ENCODE assay signal across 8 cellular contexts in genomic region chr19:2059422-2060201, GRCh38. TPM values are rescaled to one million over a fixed set of nuclear protein-coding genes. Genes with fewer than 3 reads are reported as not detected.
A peak's percentile ranks its signal among the peaks of the same experiment; 100 is the strongest.
DNase-seq lines count a peak whose midpoint lies in the region; ATAC-seq and TF ChIP-seq lines count a peak whose summit lies in the region.

No MANE protein-coding gene starts in this region.

- TF ChIP-seq CTCF in Peyer's patch (IDR thresholded peaks at IDR 0.05) (peak in 1 of 6 experiments; percentile 9), upper lobe of left lung (IDR thresholded peaks at IDR 0.05) (no peak)

- TF ChIP-seq POLR2A in Peyer's patch (IDR thresholded peaks at IDR 0.05) (peak; percentile 81 to 87), upper lobe of left lung (IDR thresholded peaks at IDR 0.05) (peak in 2 of 4 donors; percentile 31 to 75)

- peak overlapping the region; percentile 86 for H2BK15ac ChIP-seq in mesenchymal stem cell (ENCODE audit: low read depth, poor library complexity, severe bottlenecking)

- H3K4me3 ChIP-seq in Peyer's patch: peak overlapping the region in 2 of 4 donors; percentile 70 to 86
- peak overlapping the region in 1 of 2 experiments; percentile 79 for H3K4me3 ChIP-seq in mesenchymal stem cell (ENCODE audit: insufficient read depth in 1 of 2, low read depth in 1 of 2, low read length in 2 of 2)
- peak overlapping the region in 3 of 4 donors; percentile 19 to 70 (median 68) for H3K4me3 ChIP-seq in upper lobe of left lung

- H3K18ac ChIP-seq in mesenchymal stem cell (ENCODE audit: low read depth in 1 of 2, low read length in 2 of 2): peak overlapping the region; percentile 96 to 99

- no peaks in the 10 kb centered on the region for H3K36me3 Mint-ChIP-seq in T-helper 2 cell treated with Interferon-gamma antibody and Interleukin-4, amounts not matched to agents 5 μg/mL and 100 μg/mL, for 36 hours (ENCODE audit: low read depth)

- peak overlapping the region; percentile 7 to 97 for H2BK12ac ChIP-seq in mesenchymal stem cell (ENCODE audit: low read length in 2 of 2)

- H3K23ac ChIP-seq in mesenchymal stem cell (ENCODE audit: low read length in 2 of 2): peak overlapping the region in 1 of 2 experiments; percentile 32

- H3K9me3 ChIP-seq in Peyer's patch: no peaks in the 10 kb centered on the region
- no peaks in the 10 kb centered on the region for H3K9me3 ChIP-seq in mesenchymal stem cell (ENCODE audit: control insufficient read depth, low read length)
- H3K9me3 ChIP-seq in upper lobe of left lung: no peaks in the 10 kb centered on the region

- H2BK5ac ChIP-seq in mesenchymal stem cell (ENCODE audit: low read depth, low read length, poor library complexity, severe bottlenecking): peak overlapping the region; percentile 33

- peak overlapping the region; percentile 93 for H3K27ac Mint-ChIP-seq in T-helper 2 cell treated with Interferon-gamma antibody and Interleukin-4, amounts not matched to agents 5 μg/mL and 100 μg/mL, for 36 hours

- H3K27me3 Mint-ChIP-seq in T-helper 2 cell treated with Interferon-gamma antibody and Interleukin-4, amounts not matched to agents 5 μg/mL and 100 μg/mL, for 36 hours (ENCODE audit: low read depth): no peaks in the 10 kb centered on the region

- H3K36me3 ChIP-seq in Peyer's patch: no peaks in the 10 kb centered on the region
- no peaks in the 10 kb centered on the region for H3K36me3 ChIP-seq in mesenchymal stem cell (ENCODE audit: control insufficient read depth in 1 of 2, insufficient read depth in 2 of 2, low read depth in 1 of 2, low read length in 2 of 2)
- H3K36me3 ChIP-seq in upper lobe of left lung: no peaks in the 10 kb centered on the region

- peak overlapping the region; percentile 90 for H3K9ac ChIP-seq in mesenchymal stem cell (ENCODE audit: low read length)

- peak in 1 of 4 donors; percentile 79 for TF ChIP-seq EP300 in upper lobe of left lung (IDR thresholded peaks at IDR 0.05)

- H3K79me1 ChIP-seq in mesenchymal stem cell (replicated peaks; ENCODE audit: low read length, poor library complexity, severe bottlenecking): no peaks in the 10 kb centered on the region

- peak overlapping the region; percentile 54 for H2BK120ac ChIP-seq in mesenchymal stem cell (ENCODE audit: low read depth, low read length)

- H4K8ac ChIP-seq in mesenchymal stem cell (ENCODE audit: low read length): peak overlapping the region; percentile 99

- no peaks in the 10 kb centered on the region for H3K9me3 Mint-ChIP-seq in T-helper 2 cell treated with Interferon-gamma antibody and Interleukin-4, amounts not matched to agents 5 μg/mL and 100 μg/mL, for 36 hours

- H2AFZ ChIP-seq in mesenchymal stem cell (ENCODE audit: low read depth, low read length): no peak overlapping the region

- peak overlapping the region; percentile 99 to 100 (median 100) for H3K27ac ChIP-seq in Peyer's patch
- peak overlapping the region; percentile 94 for H3K27ac ChIP-seq in mesenchymal stem cell (ENCODE audit: low read length, poor library complexity, severe bottlenecking)
- H3K27ac ChIP-seq in upper lobe of left lung: peak overlapping the region; percentile 97 to 100 (median 100)

- 47% methylated on average over 21 of the region's 24 CpGs for WGBS in mesenchymal stem cell
- 26 to 44% methylated on average over 15 to 18 of the region's 24 CpGs for WGBS in upper lobe of left lung, 2 donors

- H3K4me2 ChIP-seq in mesenchymal stem cell (ENCODE audit: low read length, poor library complexity, severe bottlenecking): no peak overlapping the region

- H4K91ac ChIP-seq in mesenchymal stem cell (ENCODE audit: low read length): peak overlapping the region; percentile 100

- H3K4me1 ChIP-seq in Peyer's patch (peaks cover 4 to 78% (median 51%) of the 10 kb centered on the region in 4 donors), mesenchymal stem cell (ENCODE audit: control insufficient read depth, insufficient read depth, low read depth, low read length) (peaks cover 65% of the 10 kb centered on the region), upper lobe of left lung (peaks cover 64 to 80% (median 66%) of the 10 kb centered on the region in 4 donors)

- H2AK5ac ChIP-seq in mesenchymal stem cell (ENCODE audit: low read length, severe bottlenecking): peak overlapping the region; percentile 78

- peak overlapping the region; percentile 37 to 93 for H3K4ac ChIP-seq in mesenchymal stem cell (ENCODE audit: low read depth in 1 of 2, low read length in 2 of 2)

- peak; percentile 11 to 84 for ATAC-seq in upper lobe of left lung (ENCODE audit: low FRiP score in 2 of 2)
- no peak for ATAC-seq in HG02981 (IDR thresholded peaks at IDR 0.05; ENCODE audit: unreplicated experiment)

- H3K4me3 Mint-ChIP-seq in T-helper 2 cell treated with Interferon-gamma antibody and Interleukin-4, amounts not matched to agents 5 μg/mL and 100 μg/mL, for 36 hours: peak overlapping the region; percentile 92

- H3K4me1 Mint-ChIP-seq in T-helper 2 cell treated with Interferon-gamma antibody and Interleukin-4, amounts not matched to agents 5 μg/mL and 100 μg/mL, for 36 hours (ENCODE audit: low read depth): peaks cover 24% of the 10 kb centered on the region

- no peak for DNase-seq in T-helper 2 cell treated with Interferon-gamma antibody and Interleukin-4, amounts not matched to agents 5 μg/mL and 100 μg/mL, for 36 hours (ENCODE audit: low spot score)
- DNase-seq in T-helper 2 cell (no peak), Peyer's patch (peak in 2 of 3 donors; percentile 92 to 93), dermis blood vessel endothelial cell (peak; percentile 23), mesenchymal stem cell (peak; percentile 91), upper lobe of left lung (peak; percentile 93 to 94)
- no peak for DNase-seq in effector CD8-positive, alpha-beta T cell (lab: John Stamatoyannopoulos, UW)

- H3K14ac ChIP-seq in mesenchymal stem cell (ENCODE audit: low read length in 2 of 2): peak overlapping the region in 1 of 2 experiments; percentile 91

- H3K27me3 ChIP-seq in Peyer's patch: no peaks in the 10 kb centered on the region
- H3K27me3 ChIP-seq in mesenchymal stem cell (ENCODE audit: control insufficient read depth in 1 of 2, insufficient read depth in 1 of 2, low read length in 2 of 2): no peaks in the 10 kb centered on the region
- no peaks in the 10 kb centered on the region for H3K27me3 ChIP-seq in upper lobe of left lung

RNA-seq across cellular contexts. Expression of gene MKNK2, which starts 8.6 kb away (rescaled TPM):
- total RNA-seq in Peyer's patch (100 to 1,000 TPM; 119 to 253 (median 192) TPM), dermis blood vessel endothelial cell (147 and 289 TPM in 2 replicates), upper lobe of left lung (100 to 1,000 TPM; 200 to 397 (median 264) TPM)
- 126 TPM for polyA plus RNA-seq in mesenchymal stem cell (2013, experiment 1 of 2)
- polyA plus RNA-seq in mesenchymal stem cell (2013, experiment 2 of 2): 128 TPM

RNA-seq across cellular contexts. Expression of gene MOB3A, which starts 36.5 kb away (rescaled TPM):
- total RNA-seq in Peyer's patch: 10 to 100 TPM; 32.6 to 55.3 (median 35.1) TPM
- 26.4 and 54.0 TPM in 2 replicates for total RNA-seq in dermis blood vessel endothelial cell
- 48.9 TPM for polyA plus RNA-seq in mesenchymal stem cell (2013, experiment 1 of 2)
- 47.9 TPM for polyA plus RNA-seq in mesenchymal stem cell (2013, experiment 2 of 2)
- 100 to 1,000 TPM in 1 of 6 donors, 10 to 100 TPM in 5; 35.4 to 107 (median 60.7) TPM for total RNA-seq in upper lobe of left lung

RNA-seq across cellular contexts. Expression of gene IZUMO4, which starts 37.1 kb away (rescaled TPM):
- total RNA-seq in Peyer's patch: 1 to 10 TPM; 1.3 to 9.9 (median 3.8) TPM
- total RNA-seq in dermis blood vessel endothelial cell: 0.65 and 1.5 TPM in 2 replicates
- polyA plus RNA-seq in mesenchymal stem cell (2013, experiment 1 of 2): 2.2 TPM
- 2.1 TPM for polyA plus RNA-seq in mesenchymal stem cell (2013, experiment 2 of 2)
- total RNA-seq in upper lobe of left lung: 10 to 100 TPM in 2 of 6 donors, 1 to 10 TPM in 3, under 1 TPM in 1; 0.59 to 61.8 (median 6.4) TPM

RNA-seq across cellular contexts. Expression of gene BTBD2, which starts 44.1 kb away (rescaled TPM):
- total RNA-seq in Peyer's patch (100 to 1,000 TPM in 1 of 4 donors, 10 to 100 TPM in 3; 57.8 to 114 (median 76.0) TPM), dermis blood vessel endothelial cell (51.7 and 135 TPM in 2 replicates), upper lobe of left lung (10 to 100 TPM; 49.0 to 87.3 (median 69.8) TPM)
- polyA plus RNA-seq in mesenchymal stem cell (2013, experiment 1 of 2): 60.4 TPM
- 58.7 TPM for polyA plus RNA-seq in mesenchymal stem cell (2013, experiment 2 of 2)

Comparison
In these comparisons a context has a peak if more than half of its experiments do, and no peak if none do; other contexts are left out.
1. DNase-seq: peak in Peyer's patch (2 of 3), dermis blood vessel endothelial cell (single experiment), mesenchymal stem cell (single experiment) and upper lobe of left lung (2 of 2); none in T-helper 2 cell treated with Interferon-gamma antibody and Interleukin-4, amounts not matched to agents 5 μg/mL and 100 μg/mL, for 36 hours (single experiment), T-helper 2 cell (0 of 5) and effector CD8-positive, alpha-beta T cell (single experiment).
2. Peak in every context shown above with its lines, with median percentiles within 50 percentile points of each other: H3K27ac ChIP-seq.